ENCODE assay signal across 17 cellular contexts in genomic region chr10:4851846-4852245, GRCh38. TPM values are rescaled to one million over a fixed set of nuclear protein-coding genes. Genes with fewer than 3 reads are reported as not detected.
A peak's percentile ranks its signal among the peaks of the same experiment; 100 is the strongest.
DNase-seq lines count a peak whose midpoint lies in the region; ATAC-seq and TF ChIP-seq lines count a peak whose summit lies in the region.
"Had no signal": no experiment of that assay in that cellular context is flagged by ENCODE, and none has a peak within 500 bp of the region (broad histone marks: within the 10 kb centered on the region; RNA-seq: fewer than 3 reads in every experiment).

No MANE protein-coding gene starts in this region.

- no peak overlapping the region for H3K4ac ChIP-seq in mesenchymal stem cell (ENCODE audit: low read depth in 1 of 2, low read length in 2 of 2)

- no TSS peak for BruUV-seq in Panc1 (replicated peaks; lab: Mats Ljungman, UMichigan)

- no peak for TF ChIP-seq CTCF in Panc1 (IDR thresholded peaks at IDR 0.05)
- TF ChIP-seq CTCF in epithelial cell of esophagus (IDR thresholded peaks at IDR 0.05; ENCODE audit: insufficient read depth, low read depth, low read length, missing control alignments), result no peak
- no peak for TF ChIP-seq CTCF in tibial artery (IDR thresholded peaks at IDR 0.05)

- H3K4me2 ChIP-seq in mesenchymal stem cell (ENCODE audit: low read length, poor library complexity, severe bottlenecking), result no peak overlapping the region
- H3K4me2 ChIP-seq: BLaER1 treated with 17β-estradiol and CSF1 and Interleukin-3, amounts not matched to agents 10 nM and 100 nM had no signal

- no peak overlapping the region for H4K91ac ChIP-seq in mesenchymal stem cell (ENCODE audit: low read length)

- H3K9ac ChIP-seq in mesenchymal stem cell (ENCODE audit: low read length), result peak overlapping the region; percentile 57
- H3K9ac ChIP-seq: BLaER1 treated with 17β-estradiol and CSF1 and Interleukin-3, amounts not matched to agents 10 nM and 100 nM had no signal

- H4K8ac ChIP-seq in mesenchymal stem cell (ENCODE audit: low read length), result no peak overlapping the region

- no peaks in the 10 kb centered on the region for H3K9me3 ChIP-seq in Panc1 (ENCODE audit: control insufficient read depth, insufficient read depth, low read depth, low read length)
- no peaks in the 10 kb centered on the region for H3K9me3 ChIP-seq in mesenchymal stem cell (ENCODE audit: control insufficient read depth, low read length)
- no peaks in the 10 kb centered on the region for H3K9me3 ChIP-seq in tibial artery
- H3K9me3 ChIP-seq: BLaER1 treated with 17β-estradiol and CSF1 and Interleukin-3, amounts not matched to agents 10 nM and 100 nM; heart left ventricle had no signal

- DNase-seq in Panc1 (ENCODE audit: low read depth, low spot score), result no peak
- peak; percentile 43 for DNase-seq in epithelial cell of esophagus (ENCODE audit: low read depth)
- no peak for DNase-seq in mesenchymal stem cell
- DNase-seq in tibial artery, result peak in 1 of 2 donors; percentile 64
- DNase-seq in NCI-H2171 treated with DMSO at 0.1 percent for 48 hours (lab: John Stamatoyannopoulos, UW), result no peak
- DNase-seq in NCI-H345 treated with DMSO at 0.1 percent for 48 hours (lab: John Stamatoyannopoulos, UW; ENCODE audit: unreplicated experiment), result no peak
- DNase-seq in SIG-M5 (lab: John Stamatoyannopoulos, UW), result no peak
- DNase-seq: activated gamma-delta T cell; dermis blood vessel endothelial cell; DMS 273 treated with DMSO at 0.1 percent for 48 hours; midbrain; NCI-H2029; NCI-H524; stimulated activated CD4-positive, alpha-beta T cell treated with anti-CD3 and anti-CD28 coated beads, Interleukin-2, amount 100 ng/mL, for 48 hours; T1000 had no signal

- H3K4me3 ChIP-seq in Panc1 (ENCODE audit: low read depth in 2 of 2, low read length in 2 of 2), result no peak overlapping the region
- no peak overlapping the region for H3K4me3 ChIP-seq in epithelial cell of esophagus (ENCODE audit: low read length)
- H3K4me3 ChIP-seq in mesenchymal stem cell (ENCODE audit: insufficient read depth in 1 of 2, low read depth in 1 of 2, low read length in 2 of 2), result peak overlapping the region in 1 of 2 experiments; percentile 6
- no peak overlapping the region for H3K4me3 ChIP-seq in tibial artery
- H3K4me3 ChIP-seq: BLaER1 treated with 17β-estradiol and CSF1 and Interleukin-3, amounts not matched to agents 10 nM and 100 nM; heart left ventricle had no signal

- H3K27ac ChIP-seq in Panc1 (ENCODE audit: low read length) (0 out of 2 replicates have a peak overlapping the region, but pooled peaks have one; percentile 39), mesenchymal stem cell (ENCODE audit: low read length, poor library complexity, severe bottlenecking) (no peak overlapping the region), tibial artery (peak overlapping the region; percentile 24 to 25)
- H3K27ac ChIP-seq: BLaER1 treated with 17β-estradiol and CSF1 and Interleukin-3, amounts not matched to agents 10 nM and 100 nM had no signal

- intact Hi-C loops in Panc1 (cut with micrococcal nuclease; ENCODE audit: unreplicated experiment) (loop anchor here (10.0 kb wide), 1 partner anchor 573 kb away; no protein-coding TSS in a partner anchor), tibial artery (cut with DNase I; ENCODE audit: low total_unique reads) (loop anchor here (5.0 kb wide), 2 partner anchors 90 to 245 kb away; no protein-coding TSS in a partner anchor)

- no peak overlapping the region for H3K14ac ChIP-seq in mesenchymal stem cell (ENCODE audit: low read length in 2 of 2)

- H2BK120ac ChIP-seq in mesenchymal stem cell (ENCODE audit: low read depth, low read length), result no peak overlapping the region

- H3K79me1 ChIP-seq in mesenchymal stem cell (replicated peaks; ENCODE audit: low read length, poor library complexity, severe bottlenecking), result no peaks in the 10 kb centered on the region

- in situ Hi-C loops in Panc1 (cut with HindIII; ENCODE audit: low pct_unique_long_range_greater_than_20kb, low sequenced_read_pairs), result no loop called here

- H3K4me1 ChIP-seq in Panc1 (ENCODE audit: control insufficient read depth, insufficient read depth, low read length), result no peaks in the 10 kb centered on the region; the same call in 1 of the 2 replicates
- peaks cover 6% of the 10 kb centered on the region for H3K4me1 ChIP-seq in mesenchymal stem cell (ENCODE audit: control insufficient read depth, insufficient read depth, low read depth, low read length)
- peaks cover 0 to 34% (median 18%) of the 10 kb centered on the region in 4 donors for H3K4me1 ChIP-seq in tibial artery

- no peak overlapping the region for H3K23ac ChIP-seq in mesenchymal stem cell (ENCODE audit: low read length in 2 of 2)

- POLR2A ChIA-PET in Panc1 (lab: Charles Lee), result no interaction called here

- no peak overlapping the region for H2AK5ac ChIP-seq in mesenchymal stem cell (ENCODE audit: low read length, severe bottlenecking)

- 92% methylated on average over 6 of the region's 6 CpGs for WGBS in mesenchymal stem cell

- H2AFZ ChIP-seq in mesenchymal stem cell (ENCODE audit: low read depth, low read length), result no peak overlapping the region

- no peak for ATAC-seq in Panc1

- no peak overlapping the region for H2BK5ac ChIP-seq in mesenchymal stem cell (ENCODE audit: low read depth, low read length, poor library complexity, severe bottlenecking)

- H2BK15ac ChIP-seq in mesenchymal stem cell (ENCODE audit: low read depth, poor library complexity, severe bottlenecking), result no peak overlapping the region

- no peak overlapping the region for H3K18ac ChIP-seq in mesenchymal stem cell (ENCODE audit: low read depth in 1 of 2, low read length in 2 of 2)

- H3K27me3 ChIP-seq in Panc1 (ENCODE audit: control insufficient read depth, insufficient read depth, low read length) (no peaks in the 10 kb centered on the region), mesenchymal stem cell (ENCODE audit: control insufficient read depth in 1 of 2, insufficient read depth in 1 of 2, low read length in 2 of 2) (no peaks in the 10 kb centered on the region), tibial artery (no peaks in the 10 kb centered on the region)
- H3K27me3 ChIP-seq: BLaER1 treated with 17β-estradiol and CSF1 and Interleukin-3, amounts not matched to agents 10 nM and 100 nM; heart left ventricle had no signal

- CTCF ChIA-PET in Panc1 (lab: Charles Lee), result no interaction called here

- H3K36me3 ChIP-seq in Panc1 (ENCODE audit: control insufficient read depth, insufficient read depth, low read length), result no peaks in the 10 kb centered on the region
- no peaks in the 10 kb centered on the region for H3K36me3 ChIP-seq in mesenchymal stem cell (ENCODE audit: control insufficient read depth in 1 of 2, insufficient read depth in 2 of 2, low read depth in 1 of 2, low read length in 2 of 2)
- H3K36me3 ChIP-seq in tibial artery, result no peaks in the 10 kb centered on the region
- H3K36me3 ChIP-seq: BLaER1 treated with 17β-estradiol and CSF1 and Interleukin-3, amounts not matched to agents 10 nM and 100 nM had no signal

- H2BK12ac ChIP-seq in mesenchymal stem cell (ENCODE audit: low read length in 2 of 2), result no peak overlapping the region

RNA-seq across cellular contexts. Expression of gene AKR1E2, which starts 25.8 kb away (rescaled TPM):
- total RNA-seq in Panc1 (2021; ENCODE audit: unreplicated experiment), result 4.7 TPM
- 5.5 TPM for polyA plus RNA-seq in Panc1 (2012; ENCODE audit: insufficient read length)
- polyA plus RNA-seq in mesenchymal stem cell (2013, experiment 1 of 2), result 0.73 TPM
- 0.52 TPM for polyA plus RNA-seq in mesenchymal stem cell (2013, experiment 2 of 2)
